ENCODE assay signal across 9 cellular contexts in the genomic region with DNA sequence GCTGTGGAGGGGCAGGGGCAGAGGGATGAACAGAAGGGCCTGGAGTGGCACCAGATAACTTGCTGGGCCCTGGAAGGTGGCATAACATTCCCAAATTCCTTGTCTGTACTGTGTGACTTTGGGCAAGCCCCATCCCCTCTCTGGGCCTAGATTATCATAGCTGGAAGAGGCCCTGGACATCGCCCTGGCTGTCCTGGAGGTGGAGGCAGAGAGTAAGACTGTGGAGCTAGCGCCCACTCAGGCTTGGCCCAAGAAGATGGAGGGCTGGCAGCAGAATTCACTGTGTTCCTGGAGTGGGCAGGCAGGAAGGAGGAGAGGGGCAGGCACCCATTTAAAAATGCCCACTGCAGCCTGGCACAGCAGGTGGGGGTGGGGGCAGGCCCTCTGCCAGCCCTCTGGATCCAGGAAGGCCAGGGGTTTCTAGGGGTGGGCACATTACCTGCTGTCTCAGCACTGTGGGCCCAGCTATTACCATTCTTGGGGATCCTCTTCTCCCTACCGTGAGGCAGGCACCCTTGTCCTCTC. TPM values are rescaled to one million over a fixed set of nuclear protein-coding genes. Genes with fewer than 3 reads are reported as not detected.
A peak's percentile ranks its signal among the peaks of the same experiment; 100 is the strongest.
DNase-seq lines count a peak whose midpoint lies in the region; ATAC-seq, FAIRE-seq and TF ChIP-seq lines count a peak whose summit lies in the region.
"Had no signal": no experiment of that assay in that cellular context is flagged by ENCODE, and none has a peak within 500 bp of the region (broad histone marks: within the 10 kb centered on the region; RNA-seq: fewer than 3 reads in every experiment).

No MANE protein-coding gene starts in this region.

- peaks cover under 1% of the 10 kb centered on the region for H4K20me1 ChIP-seq in DND-41 (ENCODE audit: insufficient read depth, low read length)

- peaks cover 6% of the 10 kb centered on the region for H3K4me1 ChIP-seq in DND-41 (ENCODE audit: insufficient read depth, low read length)
- H3K4me1 ChIP-seq in NT2/D1 (ENCODE audit: insufficient read depth, insufficient read length) = peaks cover 42% of the 10 kb centered on the region
- H3K4me1 ChIP-seq in esophagus (ENCODE audit: control insufficient read depth in 2 of 2, insufficient read depth in 2 of 2, low read length in 1 of 2) = peaks cover 4 to 5% of the 10 kb centered on the region in 2 donors
- H3K4me1 ChIP-seq in parathyroid adenoma = peaks cover 8% of the 10 kb centered on the region

- H3K4me2 ChIP-seq in DND-41 (ENCODE audit: insufficient read depth, low read length) (no peak overlapping the region), parathyroid adenoma (ENCODE audit: low read length) (no peak overlapping the region)

- H3K36me3 ChIP-seq in DND-41 (ENCODE audit: insufficient read depth, low read length) = no peaks in the 10 kb centered on the region
- H3K36me3 ChIP-seq in NT2/D1 (ENCODE audit: insufficient read depth, insufficient read length, low read length) = peaks cover 16% of the 10 kb centered on the region
- no peaks in the 10 kb centered on the region for H3K36me3 ChIP-seq in esophagus (ENCODE audit: control insufficient read depth in 2 of 2, insufficient read depth in 2 of 2, low read length in 1 of 2)
- H3K36me3 ChIP-seq in parathyroid adenoma (ENCODE audit: control insufficient read depth, insufficient read depth, low read length) = no peaks in the 10 kb centered on the region

- DNase-seq in DND-41 (no peak), NT2/D1 (ENCODE audit: low read depth, low spot score) (no peak), GM19239 (ENCODE audit: insufficient read length, low spot score) (no peak)
- no peak for DNase-seq in stimulated activated naive CD4-positive, alpha-beta T cell (lab: John Stamatoyannopoulos, UW)

- no peaks in the 10 kb centered on the region for H3K9me3 ChIP-seq in DND-41 (ENCODE audit: insufficient read depth, low read length, severe bottlenecking)
- no peaks in the 10 kb centered on the region for H3K9me3 ChIP-seq in NT2/D1 (ENCODE audit: insufficient read depth, low read length)
- no peaks in the 10 kb centered on the region for H3K9me3 ChIP-seq in esophagus (ENCODE audit: control insufficient read depth in 2 of 2, insufficient read depth in 1 of 2, low read depth in 1 of 2, low read length in 1 of 2)
- H3K9me3 ChIP-seq in parathyroid adenoma (ENCODE audit: control insufficient read depth, low read length) = no peaks in the 10 kb centered on the region

- no peak overlapping the region for H3K9ac ChIP-seq in DND-41 (ENCODE audit: low read depth, low read length)
- peak overlapping the region; percentile 52 for H3K9ac ChIP-seq in NT2/D1 (ENCODE audit: insufficient read length, low read depth)
- no peak overlapping the region for H3K9ac ChIP-seq in parathyroid adenoma

- H3K27ac ChIP-seq in DND-41 (ENCODE audit: low read length) = no peak overlapping the region
- H3K27ac ChIP-seq in esophagus (ENCODE audit: low read depth in 2 of 2, low read length in 1 of 2) = peak overlapping the region; percentile 26 to 55
- H3K27ac ChIP-seq in parathyroid adenoma = peak overlapping the region; percentile 15

- no peak overlapping the region for H3K4me3 ChIP-seq in DND-41 (ENCODE audit: low read depth in 1 of 2, low read length in 2 of 2)
- H3K4me3 ChIP-seq in NT2/D1 (ENCODE audit: insufficient read length, low read depth) = no peak overlapping the region
- H3K4me3 ChIP-seq in esophagus (ENCODE audit: low read depth in 1 of 2, low read length in 2 of 2) = no peak overlapping the region
- H3K4me3 ChIP-seq in parathyroid adenoma (ENCODE audit: low read depth, low read length) = no peak overlapping the region

- 61 to 73% methylated on average over 3 of the region's 3 CpGs for WGBS in esophagus, 2 donors

- ATAC-seq in DND-41 (ENCODE audit: insufficient read depth, low read depth) = no peak
- no peak for ATAC-seq in GM21529 (IDR thresholded peaks at IDR 0.05; ENCODE audit: unreplicated experiment)
- ATAC-seq in HG02642 (IDR thresholded peaks at IDR 0.05; ENCODE audit: poor library complexity, unreplicated experiment) = no peak

- H2AFZ ChIP-seq in DND-41 (ENCODE audit: low read depth, low read length) = no peak overlapping the region
- no peak overlapping the region for H2AFZ ChIP-seq in parathyroid adenoma

- FAIRE-seq in GM19239 (lab: Jason Lieb, UNC) = no peak
- FAIRE-seq: GM18507 had no signal

- H3K27me3 ChIP-seq in DND-41 (ENCODE audit: insufficient read depth, low read length, poor library complexity) (no peaks in the 10 kb centered on the region), NT2/D1 (ENCODE audit: insufficient read depth, insufficient read length) (no peaks in the 10 kb centered on the region), esophagus (ENCODE audit: control insufficient read depth in 1 of 2, insufficient read depth in 2 of 2, low read length in 2 of 2) (no peaks in the 10 kb centered on the region), parathyroid adenoma (ENCODE audit: control insufficient read depth, insufficient read depth, low read length) (no peaks in the 10 kb centered on the region)

- H3K79me2 ChIP-seq in DND-41 (ENCODE audit: insufficient read depth, low read length) (no peaks in the 10 kb centered on the region), parathyroid adenoma (peaks cover 7% of the 10 kb centered on the region)

- TF ChIP-seq CTCF in DND-41 (IDR thresholded peaks at IDR 0.05; ENCODE audit: borderline replicate concordance, extremely low read depth, low read length, poor library complexity, severe bottlenecking) = peak; percentile 11
- peak; percentile 22 for TF ChIP-seq CTCF in parathyroid adenoma (IDR thresholded peaks at IDR 0.05)

RNA-seq across cellular contexts. Expression of a gene that starts 22.6 kb away (rescaled TPM):
- 10 to 100 TPM in 1 of 2 donors, 1 to 10 TPM in 1; 8.2 to 11.8 TPM for polyA plus RNA-seq in esophagus

RNA-seq across cellular contexts. Expression of a gene that starts 45.6 kb away (rescaled TPM):
- 1 to 10 TPM; 3.8 to 3.9 TPM for polyA plus RNA-seq in esophagus

RNA-seq across cellular contexts. Expression of a gene that starts 58.5 kb away (rescaled TPM):
- 1 to 10 TPM in 1 of 2 donors, under 1 TPM in 1; 0.71 to 1.7 TPM for polyA plus RNA-seq in esophagus
